ENCODE assay signal across 8 cellular contexts in genomic region chr10:100535715-100536353, GRCh38. TPM values are rescaled to one million over a fixed set of nuclear protein-coding genes. Genes with fewer than 3 reads are reported as not detected.
A peak's percentile ranks its signal among the peaks of the same experiment; 100 is the strongest.
DNase-seq lines count a peak whose midpoint lies in the region; ATAC-seq, FAIRE-seq and TF ChIP-seq lines count a peak whose summit lies in the region.

Gene HIF1AN, plus strand, starts transcription at chr10:100535943. Its CDS starts 16 bp downstream, at chr10:100535959.

- POLR2A ChIA-PET in HepG2 (lab: Yijun Ruan, JAX) = interaction anchor here (0.7 to 1.8 kb wide), 19 partner anchors 9 to 577 kb away, joined by 3 to 22 read pairs (median 5); partner anchors contain the start of genes SCD and SEC31B

- H3K9me3 ChIP-seq in HepG2 (ENCODE audit: low read length) = no peaks in the 10 kb centered on the region

- in situ Hi-C loops in HepG2 (cut with HindIII; ENCODE audit: extremely low pct_ligation_motif_present, low pct_unique_long_range_greater_than_20kb) = no loop called here

- DNase-seq in CD14-positive monocyte (ENCODE audit: low spot score) (peak; percentile 89), NCI-H526 treated with DMSO at 0.1 percent for 48 hours (lab: John Stamatoyannopoulos, UW) (peak; percentile 73), dermis blood vessel endothelial cell (peak; percentile 97), HepG2 (ENCODE audit: low spot score) (peak; percentile 94)
- peak; percentile 87 for DNase-seq in activated CD4-positive, alpha-beta T cell treated with anti-CD3 and anti-CD28 coated beads, Interleukin-2, amount 50 U/mL, for 1 hour
- DNase-seq in stimulated activated CD4-positive, alpha-beta T cell treated with anti-CD3 and anti-CD28 coated beads, Interleukin-4, amount 100 ng/mL, for 1 hour = peak; percentile 84

- peaks cover 23 to 38% of the 10 kb centered on the region in 2 donors for H3K36me3 Mint-ChIP-seq in CD14-positive monocyte

- H3K27ac ChIP-seq in HepG2 (ENCODE audit: extremely low read length, insufficient read depth, low read length) = no peak within 1 kb of the TSS

- H3K4me1 ChIP-seq in HepG2 (ENCODE audit: insufficient read depth, low read length) = peaks cover 35% of the 10 kb centered on the region

- WGBS in HepG2 (ENCODE audit: low lambda C conversion rate) = under 1% methylated on average over 29 of the region's 35 CpGs

- no peaks in the 10 kb centered on the region; a peak in 1 of 5 replicates for H3K27me3 ChIP-seq in HepG2 (ENCODE audit: control insufficient read depth in 1 of 2, insufficient read depth in 2 of 2, low read length in 2 of 2)

- peak; percentile 96 for ATAC-seq in GM19328 (IDR thresholded peaks at IDR 0.05; ENCODE audit: unreplicated experiment)
- ATAC-seq in HG03520 (IDR thresholded peaks at IDR 0.05; ENCODE audit: unreplicated experiment) = peak; percentile 96
- peak; percentile 98 for ATAC-seq in HepG2

- peak; percentile 70 to 86 for TF ChIP-seq POLR2A in HepG2 (IDR thresholded peaks at IDR 0.05; ENCODE audit: insufficient read depth in 1 of 2, low read depth in 2 of 2, low read length in 2 of 2)

- FAIRE-seq in HepG2 (lab: Jason Lieb, UNC) = peak; percentile 84

- BruUV-seq in HepG2 (replicated peaks; lab: Mats Ljungman, UMichigan) = TSS peak; percentile 81

- H3K4me2 ChIP-seq in HepG2 (ENCODE audit: low read depth, low read length) = peak within 1 kb of the TSS; percentile 91

- peaks cover 8 to 28% of the 10 kb centered on the region in 2 experiments for H3K36me3 ChIP-seq in HepG2 (replicated peaks in 1 of 2; ENCODE audit: control insufficient read depth in 1 of 2, insufficient read depth in 2 of 2, low read length in 2 of 2)

- intact Hi-C loops in CD14-positive monocyte (cut with micrococcal nuclease) (no loop called here), HepG2 (cut with micrococcal nuclease; ENCODE audit: unreplicated experiment) (no loop called here)

- H3K4me3 ChIP-seq in HepG2 (replicated peaks in 1 of 3; ENCODE audit: insufficient read depth in 1 of 3, low read depth in 2 of 3, low read length in 3 of 3) = peak within 1 kb of the TSS; percentile 72 to 85 (median 83)

- H3K4me1 Mint-ChIP-seq in CD14-positive monocyte = no peaks in the 10 kb centered on the region

- CTCF ChIA-PET in HepG2 (lab: Yijun Ruan, JAX; ENCODE audit: low intra/inter-chr PET ratio, low total read pairs) = no interaction called here

- TF ChIP-seq CTCF in CD14-positive monocyte (IDR thresholded peaks at IDR 0.05) (peak; percentile 84), HepG2 (CRISPR knock-in tag; IDR thresholded peaks at IDR 0.05) (peak; percentile 94)

- peak within 1 kb of the TSS; percentile 97 for H2AFZ ChIP-seq in HepG2 (ENCODE audit: low read length)

- TF ChIP-seq EP300 in HepG2 (IDR thresholded peaks at IDR 0.05; ENCODE audit: low read depth in 2 of 2, low read length in 2 of 2) = peak in 1 of 2 experiments; percentile 24; a peak in 1 of 4 replicates
- no peak for TF ChIP-seq EP300 in HepG2 (CRISPR knock-in tag; IDR thresholded peaks at IDR 0.05; ENCODE audit: borderline replicate concordance)

- H4K20me1 ChIP-seq in HepG2 (ENCODE audit: insufficient read depth, low read length) = no peaks in the 10 kb centered on the region

- peaks cover 31% of the 10 kb centered on the region for H3K79me2 ChIP-seq in HepG2 (ENCODE audit: insufficient read depth, low read length)

- peaks cover 0 to 5% (median 0%) of the 10 kb centered on the region in 7 donors for H3K9me3 Mint-ChIP-seq in CD14-positive monocyte

- peak within 1 kb of the TSS; percentile 68 for H3K9ac ChIP-seq in HepG2 (ENCODE audit: insufficient read depth, low read depth, low read length)

- no peaks in the 10 kb centered on the region for H3K27me3 Mint-ChIP-seq in CD14-positive monocyte (ENCODE audit: low read depth in 3 of 3)

- peak within 1 kb of the TSS in 3 of 7 donors; percentile 21 to 79 (median 60) for H3K27ac Mint-ChIP-seq in CD14-positive monocyte

- no peak within 1 kb of the TSS for H3K4me3 Mint-ChIP-seq in CD14-positive monocyte

- TF ChIP-seq RAD21 in HepG2 (CRISPR knock-in tag; IDR thresholded peaks at IDR 0.05) = no peak

TF ChIP-seq in HepG2, 621 proteins besides CTCF, POLR2A, EP300 and RAD21 (continues in another document):
- TF ChIP-seq KDM3A (CRISPR knock-in tag; IDR thresholded peaks at IDR 0.05; ENCODE audit: low read depth) (peak; percentile 68; the same call in 1 of the 2 replicates), PPARG (CRISPR knock-in tag; conservative IDR thresholded peaks at IDR 0.05) (peak; percentile 71), POLR2AphosphoS5 (IDR thresholded peaks at IDR 0.05; ENCODE audit: low read depth, low read length) (peak; percentile 89), CBFB (CRISPR knock-in tag; IDR thresholded peaks at IDR 0.05) (peak; percentile 47; the same call in 1 of the 2 replicates), ZBTB10 (CRISPR knock-in tag; IDR thresholded peaks at IDR 0.05; ENCODE audit: borderline replicate concordance) (peak; percentile 92; the same call in 1 of the 2 replicates), KLF12 (CRISPR knock-in tag; IDR thresholded peaks at IDR 0.05; ENCODE audit: borderline replicate concordance) (peak; percentile 72), ZNF281 (CRISPR knock-in tag; IDR thresholded peaks at IDR 0.05; ENCODE audit: borderline replicate concordance) (peak; percentile 35; the same call in 1 of the 2 replicates), POLR2G (IDR thresholded peaks at IDR 0.05; ENCODE audit: low read depth, low read length) (peak; percentile 97)

RNA-seq across cellular contexts. Expression of gene HIF1AN, which starts in this region (rescaled TPM):
- polyA plus RNA-seq in CD14-positive monocyte (10 to 100 TPM; 17.2 to 25.3 TPM), HepG2 (2011; rRNA removed) (8.0 and 8.6 TPM in 2 replicates)
- total RNA-seq in dermis blood vessel endothelial cell (7.5 and 10.4 TPM in 2 replicates), HepG2 (2016; rRNA removed; fragmentation: Illumina TruSeq; extraction: Trizol) (10.7 and 14.9 TPM in 2 replicates)
- total RNA-seq in HepG2 (2016; cell fraction: cytosol; rRNA removed; fragmentation: Illumina TruSeq; extraction: Trizol; ENCODE audit: low read depth) = 1.8 and 3.2 TPM in 2 replicates
- 9.8 and 13.6 TPM in 2 replicates for total RNA-seq in HepG2 (2016; cell fraction: insoluble cytoplasmic fraction; rRNA removed; fragmentation: Illumina TruSeq; extraction: Trizol)
- 5.8 TPM in 2 replicates for total RNA-seq in HepG2 (2016; cell fraction: membrane; rRNA removed; fragmentation: Illumina TruSeq; extraction: Trizol)
- total RNA-seq in HepG2 (2016; cell fraction: nucleus; rRNA removed; fragmentation: Illumina TruSeq; extraction: Trizol) = 13.2 and 14.7 TPM in 2 replicates
- 4.9 and 6.1 TPM in 2 replicates for polyA plus RNA-seq in HepG2 (2011; cell fraction: cytosol; rRNA removed)
- polyA plus RNA-seq in HepG2 (2011; cell fraction: nucleus; rRNA removed) = 14.4 and 18.5 TPM in 2 replicates
- polyA plus RNA-seq in HepG2 (2012) = 23.1 and 33.4 TPM in 2 replicates
- polyA plus RNA-seq in HepG2 (2016; cell fraction: cytosol; fragmentation: Illumina TruSeq; extraction: Trizol; ENCODE audit: low read depth) = 3.9 TPM in 2 replicates
- polyA plus RNA-seq in HepG2 (2016; cell fraction: insoluble cytoplasmic fraction; fragmentation: Illumina TruSeq; extraction: Trizol; ENCODE audit: low read depth) = 25.9 and 28.8 TPM in 2 replicates
- 5.7 and 6.4 TPM in 2 replicates for polyA plus RNA-seq in HepG2 (2016; cell fraction: membrane; fragmentation: Illumina TruSeq; extraction: Trizol; ENCODE audit: low read depth)
- polyA plus RNA-seq in HepG2 (2016; cell fraction: nucleus; fragmentation: Illumina TruSeq; extraction: Trizol; ENCODE audit: insufficient read depth, low read depth) = 26.1 and 28.9 TPM in 2 replicates
- polyA minus RNA-seq in HepG2 (2011; rRNA and poly(A)+ RNA removed; ENCODE audit: low replicate concordance) = 22.3 TPM in 2 replicates
- polyA minus RNA-seq in HepG2 (2011; cell fraction: cytosol; rRNA and poly(A)+ RNA removed) = 6.8 and 7.3 TPM in 2 replicates
- polyA minus RNA-seq in HepG2 (2011; cell fraction: nucleus; rRNA and poly(A)+ RNA removed) = 19.8 and 25.9 TPM in 2 replicates
